8 cellular contexts compared by ENCODE assay signal in the genomic region with DNA sequence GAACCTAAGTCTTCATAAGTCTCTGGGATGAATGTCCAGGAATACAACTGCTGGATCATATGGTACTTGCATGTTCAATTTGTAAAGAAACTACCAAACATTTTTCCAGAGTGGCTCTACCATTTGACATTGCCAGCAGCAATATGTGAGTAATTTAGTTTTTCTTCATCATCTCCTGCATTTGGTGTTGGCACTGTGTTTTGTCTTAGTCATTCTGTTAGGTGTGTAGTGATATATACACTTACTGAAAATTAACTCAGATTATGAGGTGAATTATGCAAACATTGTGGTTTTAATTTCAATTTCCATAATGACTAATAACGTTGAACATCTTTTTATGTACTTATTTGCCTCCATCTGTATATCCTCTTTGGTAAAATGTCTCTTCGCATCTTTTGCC.
"Had no signal": no experiment of that assay in that cellular context is flagged by ENCODE, and none has a peak within 500 bp of the region (broad histone marks: within the 10 kb centered on the region; RNA-seq: fewer than 3 reads in every experiment).

No MANE protein-coding gene starts in this region.

- H3K4me3 Mint-ChIP-seq: HFFc6 had no signal

- H3K4me3 ChIP-seq: GM23248, HAP-1 had no signal

- H3K9me3 Mint-ChIP-seq: HFFc6 had no signal

- ATAC-seq: HCT116, HepG2 had no signal

- H3K27ac Mint-ChIP-seq: HFFc6 had no signal

- DNase-seq: GM23248, GOT3, H7, HFFc6, IMR-90 had no signal
